Comparison of ENCODE assay signal across 9 cellular contexts in the genomic region with DNA sequence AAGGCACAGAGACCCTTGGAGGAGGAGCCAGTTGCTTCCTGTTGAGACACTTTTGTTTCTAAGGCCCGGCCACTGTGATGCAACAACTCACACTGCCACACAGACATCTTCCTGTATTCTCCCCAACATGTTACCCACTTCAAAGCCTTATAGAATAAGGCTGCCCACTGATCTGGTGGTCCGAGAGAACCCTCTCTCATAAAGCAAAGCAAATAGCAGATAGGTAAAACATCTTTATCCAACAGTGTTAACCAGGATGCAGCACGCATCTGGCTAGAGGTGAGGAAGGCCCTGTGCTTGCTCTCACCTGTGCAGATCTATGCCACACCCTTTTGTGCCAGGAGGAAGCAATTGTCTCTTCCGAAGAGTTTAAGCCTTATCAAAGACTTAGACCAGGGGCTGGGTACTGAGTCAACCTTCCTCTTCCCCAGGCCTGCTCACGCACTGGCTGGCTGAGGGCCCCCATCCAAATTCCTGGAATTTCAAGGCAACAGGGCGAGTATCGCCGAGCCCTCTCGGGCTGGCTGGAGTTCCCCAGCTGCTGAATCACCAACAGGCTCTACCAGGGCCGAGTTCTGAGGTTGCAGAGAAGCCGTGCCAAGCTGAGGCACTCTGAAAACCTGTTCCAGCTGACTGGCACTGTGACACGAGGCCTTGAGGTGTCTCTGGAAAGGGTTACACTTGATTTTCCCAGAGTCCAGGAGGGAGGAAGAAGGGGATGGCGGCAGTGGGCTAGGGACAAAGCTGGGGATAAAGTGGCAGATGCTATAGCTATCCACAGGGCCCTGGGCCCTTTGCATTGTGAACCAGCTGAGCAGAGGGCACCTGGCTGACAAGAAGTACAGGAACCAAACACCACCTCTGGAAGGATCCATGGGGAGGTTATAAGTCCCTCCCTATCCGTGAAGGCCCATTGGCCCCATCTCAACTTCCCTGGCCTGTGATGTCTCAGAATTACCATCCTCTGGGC. TPM values are rescaled to one million over a fixed set of nuclear protein-coding genes. Genes with fewer than 3 reads are reported as not detected.
DNase-seq lines count a peak whose midpoint lies in the region; ATAC-seq and TF ChIP-seq lines count a peak whose summit lies in the region.
"Had no signal": no experiment of that assay in that cellular context is flagged by ENCODE, and none has a peak within 500 bp of the region (broad histone marks: within the 10 kb centered on the region; RNA-seq: fewer than 3 reads in every experiment).

No MANE protein-coding gene starts in this region.

- peaks cover 8% of the 10 kb centered on the region; the same call in 1 of the 2 replicates for H3K9me2 ChIP-seq in GM23338 (ENCODE audit: insufficient read depth)

- H3K79me2 ChIP-seq in GM23338 (replicated peaks; ENCODE audit: insufficient read depth), result no peaks in the 10 kb centered on the region

- no peaks in the 10 kb centered on the region for H3K36me3 Mint-ChIP-seq in GM23338 (ENCODE audit: low read depth)
- no peaks in the 10 kb centered on the region for H3K36me3 Mint-ChIP-seq in naive thymus-derived CD8-positive, alpha-beta T cell
- no peaks in the 10 kb centered on the region for H3K36me3 Mint-ChIP-seq in progenitor cell of endocrine pancreas (ENCODE audit: insufficient read depth)

- ATAC-seq in GM23338 (peak; percentile 92), HG02678 (IDR thresholded peaks at IDR 0.05; ENCODE audit: unreplicated experiment) (no peak), GM21367 (IDR thresholded peaks at IDR 0.05; ENCODE audit: unreplicated experiment) (no peak)
- ATAC-seq in naive thymus-derived CD8-positive, alpha-beta T cell, result peak; percentile 75 to 82

- H3K9me3 Mint-ChIP-seq in GM23338, result no peaks in the 10 kb centered on the region
- no peaks in the 10 kb centered on the region for H3K9me3 Mint-ChIP-seq in naive thymus-derived CD8-positive, alpha-beta T cell
- H3K9me3 Mint-ChIP-seq in progenitor cell of endocrine pancreas (ENCODE audit: low read depth), result no peaks in the 10 kb centered on the region

- no peaks in the 10 kb centered on the region for H3K9me3 ChIP-seq in WERI-Rb-1 (ENCODE audit: severe bottlenecking)

- H2AFZ ChIP-seq in GM23338, result peak overlapping the region; percentile 15; the same call in 1 of the 2 replicates

- H3K4me1 Mint-ChIP-seq in GM23338, result peaks cover 24% of the 10 kb centered on the region
- peaks cover 13 to 25% (median 19%) of the 10 kb centered on the region in 4 donors for H3K4me1 Mint-ChIP-seq in naive thymus-derived CD8-positive, alpha-beta T cell
- peaks cover 17% of the 10 kb centered on the region for H3K4me1 Mint-ChIP-seq in progenitor cell of endocrine pancreas (ENCODE audit: low read depth)

- no peak overlapping the region for H3K4me3 ChIP-seq in GM23338
- H3K4me3 ChIP-seq in WERI-Rb-1 (ENCODE audit: low read depth, low read length), result no peak overlapping the region

- H4K20me1 ChIP-seq in GM23338 (replicated peaks; ENCODE audit: insufficient read depth), result no peaks in the 10 kb centered on the region

- peaks cover 9% of the 10 kb centered on the region for H3K27me3 Mint-ChIP-seq in GM23338 (ENCODE audit: insufficient read depth, low read depth, poor library complexity)
- H3K27me3 Mint-ChIP-seq in naive thymus-derived CD8-positive, alpha-beta T cell, result no peaks in the 10 kb centered on the region
- H3K27me3 Mint-ChIP-seq in progenitor cell of endocrine pancreas, result peaks cover 10% of the 10 kb centered on the region

- H3K27ac ChIP-seq in GM23338 (ENCODE audit: low read depth) (no peak overlapping the region), WERI-Rb-1 (no peak overlapping the region)
- H3K27ac ChIP-seq: KMS-11 had no signal

- H3F3A ChIP-seq in GM23338 (replicated peaks; ENCODE audit: low read depth), result no peaks in the 10 kb centered on the region

- H3K36me3 ChIP-seq in GM23338 (ENCODE audit: insufficient read depth) (no peaks in the 10 kb centered on the region), WERI-Rb-1 (no peaks in the 10 kb centered on the region)

- H3K4me3 Mint-ChIP-seq in GM23338 (no peak overlapping the region), progenitor cell of endocrine pancreas (ENCODE audit: low read depth) (no peak overlapping the region)
- peak overlapping the region in 9 of 10 donors; percentile 5 to 72 (median 65) for H3K4me3 Mint-ChIP-seq in naive thymus-derived CD8-positive, alpha-beta T cell

- DNase-seq in GM23338 (ENCODE audit: low spot score) (peak; percentile 64), SIG-M5 (lab: John Stamatoyannopoulos, UW) (peak; percentile 69), dedifferentiated amniotic fluid mesenchymal stem cell (ENCODE audit: extremely low spot score) (peak; percentile 67), progenitor cell of endocrine pancreas (ENCODE audit: low spot score, unreplicated experiment) (no peak), WERI-Rb-1 (no peak)
- DNase-seq in naive thymus-derived CD8-positive, alpha-beta T cell, result peak in 5 of 10 donors; percentile 21 to 45 (median 27)

- H3K27ac Mint-ChIP-seq in GM23338 (peak overlapping the region; percentile 61; the same call in 1 of the 2 replicates), progenitor cell of endocrine pancreas (no peak overlapping the region)
- H3K27ac Mint-ChIP-seq in naive thymus-derived CD8-positive, alpha-beta T cell, result peak overlapping the region; percentile 71 to 94 (median 85)

- TF ChIP-seq CTCF in GM23338 (conservative IDR thresholded peaks at IDR 0.05; ENCODE audit: low read depth in 2 of 2) (no peak), progenitor cell of endocrine pancreas (IDR thresholded peaks at IDR 0.05; ENCODE audit: unreplicated experiment) (no peak), WERI-Rb-1 (IDR thresholded peaks at IDR 0.05; ENCODE audit: low read depth, low read length) (no peak)

- POLR2A ChIA-PET in naive thymus-derived CD8-positive, alpha-beta T cell (lab: Charles Lee), result interaction anchor here (0.5 to 0.6 kb wide), 2 partner anchors 354 to 1017 kb away, joined by 3 to 4 read pairs; no protein-coding TSS in a partner anchor

- H3K27me3 ChIP-seq in GM23338 (ENCODE audit: insufficient read depth) (no peaks in the 10 kb centered on the region), WERI-Rb-1 (ENCODE audit: insufficient read depth, low read depth, severe bottlenecking) (no peaks in the 10 kb centered on the region)

- peak overlapping the region; percentile 22 for H3K4me2 ChIP-seq in GM23338
- H3K4me2 ChIP-seq: KMS-11 had no signal

- peaks cover 9% of the 10 kb centered on the region for H3K4me1 ChIP-seq in GM23338 (ENCODE audit: insufficient read depth)

TF ChIP-seq in GM23338, 12 proteins besides CTCF, POLR2A, EP300 and RAD21 (continues in another document):
- TF ChIP-seq ZNF114 (CRISPR knock-in tag; IDR thresholded peaks at IDR 0.05) (no peak), NANOG (IDR thresholded peaks at IDR 0.05; ENCODE audit: borderline replicate concordance) (no peak), CREB1 (CRISPR knock-in tag; IDR thresholded peaks at IDR 0.05; ENCODE audit: low read depth) (no peak), STAT1 (IDR thresholded peaks at IDR 0.05; ENCODE audit: unreplicated experiment) (no peak), EZH2phosphoT487 (IDR thresholded peaks at IDR 0.05; ENCODE audit: unreplicated experiment) (no peak), ZNF331 (CRISPR knock-in tag; IDR thresholded peaks at IDR 0.05; ENCODE audit: low read depth) (no peak)
- TF ChIP-seq, protein P1, sequence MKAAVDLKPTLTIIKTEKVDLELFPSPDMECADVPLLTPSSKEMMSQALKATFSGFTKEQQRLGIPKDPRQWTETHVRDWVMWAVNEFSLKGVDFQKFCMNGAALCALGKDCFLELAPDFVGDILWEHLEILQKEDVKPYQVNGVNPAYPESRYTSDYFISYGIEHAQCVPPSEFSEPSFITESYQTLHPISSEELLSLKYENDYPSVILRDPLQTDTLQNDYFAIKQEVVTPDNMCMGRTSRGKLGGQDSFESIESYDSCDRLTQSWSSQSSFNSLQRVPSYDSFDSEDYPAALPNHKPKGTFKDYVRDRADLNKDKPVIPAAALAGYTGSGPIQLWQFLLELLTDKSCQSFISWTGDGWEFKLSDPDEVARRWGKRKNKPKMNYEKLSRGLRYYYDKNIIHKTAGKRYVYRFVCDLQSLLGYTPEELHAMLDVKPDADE (IDR thresholded peaks at IDR 0.05), result no peak
- TF ChIP-seq, protein P2, sequence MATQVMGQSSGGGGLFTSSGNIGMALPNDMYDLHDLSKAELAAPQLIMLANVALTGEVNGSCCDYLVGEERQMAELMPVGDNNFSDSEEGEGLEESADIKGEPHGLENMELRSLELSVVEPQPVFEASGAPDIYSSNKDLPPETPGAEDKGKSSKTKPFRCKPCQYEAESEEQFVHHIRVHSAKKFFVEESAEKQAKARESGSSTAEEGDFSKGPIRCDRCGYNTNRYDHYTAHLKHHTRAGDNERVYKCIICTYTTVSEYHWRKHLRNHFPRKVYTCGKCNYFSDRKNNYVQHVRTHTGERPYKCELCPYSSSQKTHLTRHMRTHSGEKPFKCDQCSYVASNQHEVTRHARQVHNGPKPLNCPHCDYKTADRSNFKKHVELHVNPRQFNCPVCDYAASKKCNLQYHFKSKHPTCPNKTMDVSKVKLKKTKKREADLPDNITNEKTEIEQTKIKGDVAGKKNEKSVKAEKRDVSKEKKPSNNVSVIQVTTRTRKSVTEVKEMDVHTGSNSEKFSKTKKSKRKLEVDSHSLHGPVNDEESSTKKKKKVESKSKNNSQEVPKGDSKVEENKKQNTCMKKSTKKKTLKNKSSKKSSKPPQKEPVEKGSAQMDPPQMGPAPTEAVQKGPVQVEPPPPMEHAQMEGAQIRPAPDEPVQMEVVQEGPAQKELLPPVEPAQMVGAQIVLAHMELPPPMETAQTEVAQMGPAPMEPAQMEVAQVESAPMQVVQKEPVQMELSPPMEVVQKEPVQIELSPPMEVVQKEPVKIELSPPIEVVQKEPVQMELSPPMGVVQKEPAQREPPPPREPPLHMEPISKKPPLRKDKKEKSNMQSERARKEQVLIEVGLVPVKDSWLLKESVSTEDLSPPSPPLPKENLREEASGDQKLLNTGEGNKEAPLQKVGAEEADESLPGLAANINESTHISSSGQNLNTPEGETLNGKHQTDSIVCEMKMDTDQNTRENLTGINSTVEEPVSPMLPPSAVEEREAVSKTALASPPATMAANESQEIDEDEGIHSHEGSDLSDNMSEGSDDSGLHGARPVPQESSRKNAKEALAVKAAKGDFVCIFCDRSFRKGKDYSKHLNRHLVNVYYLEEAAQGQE (IDR thresholded peaks at IDR 0.05; ENCODE audit: unreplicated experiment), result no peak

RNA-seq across cellular contexts. Expression of a gene that starts 29.3 kb away (rescaled TPM):
- total RNA-seq in GM23338 (2014; rRNA removed; shearing (Covaris generic)), result 2.6 and 6.5 TPM in 2 replicates
- polyA plus RNA-seq in GM23338 (2016; fragmentation: Nextera tagmentation; extraction: Ambion mirVana), result 1.1 and 1.4 TPM in 2 replicates
- total RNA-seq in naive thymus-derived CD8-positive, alpha-beta T cell, result 1 to 10 TPM; 1.3 to 1.5 TPM
- under 1 TPM; 0.61 to 0.76 (median 0.66) TPM for polyA plus RNA-seq in naive thymus-derived CD8-positive, alpha-beta T cell
- total RNA-seq in progenitor cell of endocrine pancreas, result 3.0 and 3.8 TPM in 2 replicates

Comparison
In these comparisons a context has a peak if more than half of its experiments do, and no peak if none do; other contexts are left out.
1. ATAC-seq: peak in GM23338 (single experiment) and naive thymus-derived CD8-positive, alpha-beta T cell (2 of 2); none in HG02678 (single experiment) and GM21367 (single experiment).
2. DNase-seq: peak in GM23338 (single experiment), SIG-M5 (single experiment) and dedifferentiated amniotic fluid mesenchymal stem cell (single experiment); none in progenitor cell of endocrine pancreas (single experiment) and WERI-Rb-1 (single experiment).
3. H3K4me3 Mint-ChIP-seq: peak in naive thymus-derived CD8-positive, alpha-beta T cell (9 of 10); none in GM23338 (single experiment) and progenitor cell of endocrine pancreas (single experiment).